8 cellular contexts compared by ENCODE assay signal in the genomic region with DNA sequence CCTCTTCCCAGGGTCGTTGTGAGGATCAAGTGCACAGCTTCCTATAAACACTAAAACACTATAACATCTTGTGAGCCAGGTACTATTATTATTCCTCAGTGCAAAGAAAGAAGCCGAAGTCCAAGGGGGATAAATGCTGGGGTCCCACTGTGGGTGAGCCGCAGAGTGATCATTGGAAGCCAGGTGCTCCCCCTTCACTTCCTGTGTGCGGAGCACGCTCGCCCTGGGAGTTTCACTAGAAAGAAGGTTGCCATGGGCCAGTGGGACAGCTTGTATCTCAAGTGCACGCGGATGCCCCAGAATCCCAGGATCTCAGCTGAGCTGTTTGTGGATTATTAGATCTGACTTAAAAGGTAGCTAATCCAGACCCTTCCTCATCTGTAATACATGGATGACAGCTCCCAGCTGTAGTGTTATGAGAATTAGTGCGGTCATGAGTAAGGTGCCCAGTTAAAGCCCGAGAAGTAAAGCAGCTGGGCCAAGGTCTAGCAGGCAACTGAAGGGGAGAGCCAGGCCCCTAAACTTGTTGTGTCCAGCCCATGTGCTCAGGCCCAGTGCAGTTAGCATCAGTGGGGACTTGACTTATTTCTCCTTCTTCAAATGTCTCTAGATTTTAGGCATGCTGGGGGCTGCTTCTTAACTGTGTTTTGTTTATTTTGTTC. TPM values are rescaled to one million over a fixed set of nuclear protein-coding genes. Genes with fewer than 3 reads are reported as not detected.
DNase-seq lines count a peak whose midpoint lies in the region; ATAC-seq and TF ChIP-seq lines count a peak whose summit lies in the region.

No MANE protein-coding gene starts in this region.

- H2AFZ ChIP-seq in PC-3 (ENCODE audit: low read length) = peak overlapping the region; percentile 99

- H3K36me3 ChIP-seq in BLaER1 (peaks cover 5% of the 10 kb centered on the region; the same call in 1 of the 2 replicates), PC-3 (ENCODE audit: low read depth, low read length) (no peaks in the 10 kb centered on the region), iPS-15b (ENCODE audit: control insufficient read depth, insufficient read depth, low read length) (no peaks in the 10 kb centered on the region), spleen (peaks cover 0 to 13% (median 3%) of the 10 kb centered on the region in 6 donors)

- no peaks in the 10 kb centered on the region for H3K9me3 ChIP-seq in BLaER1
- no peaks in the 10 kb centered on the region for H3K9me3 ChIP-seq in PC-3 (ENCODE audit: low read length)
- H3K9me3 ChIP-seq in iPS-15b (ENCODE audit: control insufficient read depth, insufficient read depth, low read length) = no peaks in the 10 kb centered on the region
- H3K9me3 ChIP-seq in spleen = no peaks in the 10 kb centered on the region

- H3K4me3 ChIP-seq in BLaER1 = peak overlapping the region; percentile 87
- H3K4me3 ChIP-seq in PC-3 (ENCODE audit: low read length) = peak overlapping the region; percentile 97
- H3K4me3 ChIP-seq in iPS-15b (ENCODE audit: low read depth, low read length) = peak overlapping the region; percentile 89
- peak overlapping the region; percentile 71 to 99 (median 89) for H3K4me3 ChIP-seq in spleen

- ATAC-seq in GM21423 (IDR thresholded peaks at IDR 0.05; ENCODE audit: unreplicated experiment) (peak; percentile 28), PC-3 (peak; percentile 30)
- ATAC-seq in activated naive CD4-positive, alpha-beta T cell treated with anti-CD3 and anti-CD28 coated beads, Interleukin-2, amount 50 U/mL, for 72 hours = peak; percentile 36 to 59

- H3K36me3 Mint-ChIP-seq in activated naive CD4-positive, alpha-beta T cell treated with anti-CD3 and anti-CD28 coated beads, Interleukin-2, amount 50 U/mL, for 72 hours = no peaks in the 10 kb centered on the region

- WGBS in spleen, 5 donors = 9 to 31% (median 19%) methylated on average over 10 of the region's 10 CpGs

- H3K27ac Mint-ChIP-seq in activated naive CD4-positive, alpha-beta T cell treated with anti-CD3 and anti-CD28 coated beads, Interleukin-2, amount 50 U/mL, for 72 hours = peak overlapping the region; percentile 98

- peaks cover 25% of the 10 kb centered on the region for H3K4me1 ChIP-seq in BLaER1
- H3K4me1 ChIP-seq in PC-3 (ENCODE audit: insufficient read depth, low read length) = 0 out of 2 replicates have a peak, but pooled peaks cover 3% of the 10 kb centered on the region
- peaks cover 3% of the 10 kb centered on the region for H3K4me1 ChIP-seq in iPS-15b (ENCODE audit: control insufficient read depth, insufficient read depth, low read length)
- H3K4me1 ChIP-seq in spleen = peaks cover 10 to 30% (median 21%) of the 10 kb centered on the region in 6 donors

- H3K9me2 ChIP-seq in PC-3 (replicated peaks; ENCODE audit: low read length) = no peaks in the 10 kb centered on the region

- DNase-seq in PC-3 (peak; percentile 31), spleen (peak; percentile 77), mucosa of gallbladder (ENCODE audit: low spot score) (no peak), NK-92 (lab: John Stamatoyannopoulos, UW; ENCODE audit: unreplicated experiment) (no peak)
- DNase-seq in activated naive CD4-positive, alpha-beta T cell treated with anti-CD3 and anti-CD28 coated beads, Interleukin-2, amount 50 U/mL, for 72 hours (ENCODE audit: low spot score in 2 of 2) = peak; percentile 43 to 67

- TF ChIP-seq CTCF in PC-3 (conservative IDR thresholded peaks at IDR 0.05; ENCODE audit: low read depth, low read length) (no peak), spleen (IDR thresholded peaks at IDR 0.05 in 8 of 11, conservative IDR thresholded peaks at IDR 0.05 in 3 of 11) (no peak)

- TF ChIP-seq POLR2A in spleen (IDR thresholded peaks at IDR 0.05) = no peak

- no peaks in the 10 kb centered on the region for H3K27me3 ChIP-seq in BLaER1
- H3K27me3 ChIP-seq in PC-3 (ENCODE audit: low read length) = no peaks in the 10 kb centered on the region
- no peaks in the 10 kb centered on the region for H3K27me3 ChIP-seq in iPS-15b (ENCODE audit: control insufficient read depth, insufficient read depth, low read length)
- no peaks in the 10 kb centered on the region for H3K27me3 ChIP-seq in spleen (replicated peaks in 1 of 7)

- H3K9ac ChIP-seq in BLaER1 = peak overlapping the region; percentile 99
- H3K9ac ChIP-seq in PC-3 (ENCODE audit: low read length) = peak overlapping the region; percentile 98
- no peak overlapping the region for H3K9ac ChIP-seq in iPS-15b (ENCODE audit: low read depth, low read length)

- H3F3A ChIP-seq in PC-3 (ENCODE audit: low read length, unreplicated experiment) = no peaks in the 10 kb centered on the region

- H3K4me2 ChIP-seq in BLaER1 (peak overlapping the region; percentile 98), PC-3 (ENCODE audit: low read length) (peak overlapping the region; percentile 86)

- CTCF ChIA-PET in PC-3 (lab: Charles Lee) = no interaction called here

- H3K79me2 ChIP-seq in PC-3 (ENCODE audit: low read length) = peaks cover 12% of the 10 kb centered on the region

- H3K9me3 Mint-ChIP-seq in activated naive CD4-positive, alpha-beta T cell treated with anti-CD3 and anti-CD28 coated beads, Interleukin-2, amount 50 U/mL, for 72 hours = no peaks in the 10 kb centered on the region

- intact Hi-C loops in PC-3 (cut with micrococcal nuclease) (no loop called here), spleen (cut with DNase I; ENCODE audit: low total_unique reads) (no loop called here)

- H4K20me1 ChIP-seq in BLaER1 (peaks cover 12% of the 10 kb centered on the region), PC-3 (ENCODE audit: low read length) (no peaks in the 10 kb centered on the region)

- BruUV-seq in PC-3 (replicated peaks; lab: Mats Ljungman, UMichigan) = no TSS peak

- POLR2A ChIA-PET in PC-3 (lab: Charles Lee; ENCODE audit: unreplicated experiment) = no interaction called here

- no peak overlapping the region for H3K27ac ChIP-seq in BLaER1
- H3K27ac ChIP-seq in PC-3 (ENCODE audit: low read length) = peak overlapping the region; percentile 90; the same call in 1 of the 2 replicates
- peak overlapping the region in 7 of 8 donors; percentile 88 to 95 (median 92) for H3K27ac ChIP-seq in spleen

RNA-seq across cellular contexts. Expression of a gene that starts 0.9 kb away (rescaled TPM):
- 12.9 and 14.3 TPM in 2 replicates for total RNA-seq in PC-3 (2014; rRNA removed)
- total RNA-seq in activated naive CD4-positive, alpha-beta T cell treated with anti-CD3 and anti-CD28 coated beads, Interleukin-2, amount 50 U/mL, for 72 hours = 10 to 100 TPM in 1 of 2 donors, 1 to 10 TPM in 1; 5.7 to 19.0 TPM
- 10 to 100 TPM; 20.2 to 28.5 (median 22.2) TPM for total RNA-seq in spleen
- polyA plus RNA-seq in spleen = 10 to 100 TPM; 24.6 to 37.2 (median 28.1) TPM
- 43.2 TPM for total RNA-seq in mucosa of gallbladder

RNA-seq across cellular contexts. Expression of a gene that starts 1.2 kb away (rescaled TPM):
- total RNA-seq in PC-3 (2014; rRNA removed) (1.2 and 2.2 TPM in 2 replicates), spleen (1 to 10 TPM in 1 of 7 donors, under 1 TPM in 5, not detected in 1; 0.06 to 3.0 (median 0.49) TPM), mucosa of gallbladder (5.1 TPM)
- 1 to 10 TPM in 1 of 2 donors, under 1 TPM in 1; 0.37 to 1.2 TPM for total RNA-seq in activated naive CD4-positive, alpha-beta T cell treated with anti-CD3 and anti-CD28 coated beads, Interleukin-2, amount 50 U/mL, for 72 hours
- polyA plus RNA-seq in spleen = under 1 TPM; 0.02 to 0.26 (median 0.07) TPM

RNA-seq across cellular contexts. Expression of a gene that starts 24.4 kb away (rescaled TPM):
- total RNA-seq in PC-3 (2014; rRNA removed) = 68.7 and 82.3 TPM in 2 replicates
- total RNA-seq in activated naive CD4-positive, alpha-beta T cell treated with anti-CD3 and anti-CD28 coated beads, Interleukin-2, amount 50 U/mL, for 72 hours = 100 to 1,000 TPM; 116 to 120 TPM
- 10 to 100 TPM; 28.6 to 59.9 (median 50.6) TPM for total RNA-seq in spleen
- 10 to 100 TPM; 24.3 to 44.3 (median 41.3) TPM for polyA plus RNA-seq in spleen
- total RNA-seq in mucosa of gallbladder = 52.7 TPM

RNA-seq across cellular contexts. Expression of a gene that starts 43.4 kb away (rescaled TPM):
- total RNA-seq in PC-3 (2014; rRNA removed) (37.5 and 40.3 TPM in 2 replicates), spleen (10 to 100 TPM; 28.5 to 54.2 (median 36.4) TPM), mucosa of gallbladder (75.4 TPM)
- total RNA-seq in activated naive CD4-positive, alpha-beta T cell treated with anti-CD3 and anti-CD28 coated beads, Interleukin-2, amount 50 U/mL, for 72 hours = 10 to 100 TPM; 70.0 to 79.0 TPM
- 10 to 100 TPM; 10.1 to 16.3 (median 13.8) TPM for polyA plus RNA-seq in spleen

RNA-seq across cellular contexts. Expression of a gene that starts 48.4 kb away (rescaled TPM):
- total RNA-seq in PC-3 (2014; rRNA removed) (28.2 and 29.6 TPM in 2 replicates), spleen (100 to 1,000 TPM in 2 of 7 donors, 10 to 100 TPM in 5; 76.3 to 134 (median 98.8) TPM), mucosa of gallbladder (67.1 TPM)
- total RNA-seq in activated naive CD4-positive, alpha-beta T cell treated with anti-CD3 and anti-CD28 coated beads, Interleukin-2, amount 50 U/mL, for 72 hours = 100 to 1,000 TPM; 109 to 142 TPM
- 10 to 100 TPM in 1 of 3 donors, 1 to 10 TPM in 2; 9.7 to 31.9 (median 9.9) TPM for polyA plus RNA-seq in spleen

Comparison
In these comparisons a context has a peak if more than half of its experiments do, and no peak if none do; other contexts are left out.
1. DNase-seq: peak in PC-3 (single experiment), activated naive CD4-positive, alpha-beta T cell treated with anti-CD3 and anti-CD28 coated beads, Interleukin-2, amount 50 U/mL, for 72 hours (2 of 2) and spleen (single experiment); none in mucosa of gallbladder (single experiment) and NK-92 (single experiment).
2. Peak in every context shown above with its lines, with median percentiles within 50 percentile points of each other: H3K4me3 ChIP-seq and ATAC-seq.